In genomic region chr12:111221296-111222026, GRCh38 we compare ENCODE assay signal across 11 cellular contexts.
"Had no signal": no experiment of that assay in that cellular context is flagged by ENCODE, and none has a peak within 500 bp of the region (broad histone marks: within the 10 kb centered on the region; RNA-seq: fewer than 3 reads in every experiment).

No MANE protein-coding gene starts in this region.

- H3K4me3 ChIP-seq: adrenal gland, colonic mucosa, lower lobe of right lung had no signal

- H3K36me3 ChIP-seq: adrenal gland, colonic mucosa, lower lobe of right lung had no signal

- ATAC-seq: effector memory CD8-positive, alpha-beta T cell; left cardiac atrium; lower lobe of right lung had no signal

- H3K27me3 ChIP-seq: adrenal gland, colonic mucosa had no signal

- H3K4me1 ChIP-seq: adrenal gland, colonic mucosa, lower lobe of right lung, parathyroid adenoma had no signal

- H3K9me3 ChIP-seq: adrenal gland, colonic mucosa, lower lobe of right lung had no signal

- H3K27ac ChIP-seq: adrenal gland, colonic mucosa, lower lobe of right lung, parathyroid adenoma had no signal

- DNase-seq: activated naive CD4-positive, alpha-beta T cell treated with anti-CD3 and anti-CD28 coated beads, Interleukin-2, amount 50 U/mL, for 16 hours; adrenal gland; caudate nucleus; colonic mucosa; effector memory CD8-positive, alpha-beta T cell; hippocampal formation; left cardiac atrium; lower lobe of right lung; stimulated activated CD4-positive, alpha-beta T cell treated with anti-CD3 and anti-CD28 coated beads, Interleukin-15, amount 100 ng/mL, for 24 hours; stimulated activated CD4-positive, alpha-beta T cell treated with anti-CD3 and anti-CD28 coated beads, Interleukin-4, amount 100 ng/mL, for 24 hours had no signal
